ENCODE assay signal across 22 cellular contexts in the genomic region with DNA sequence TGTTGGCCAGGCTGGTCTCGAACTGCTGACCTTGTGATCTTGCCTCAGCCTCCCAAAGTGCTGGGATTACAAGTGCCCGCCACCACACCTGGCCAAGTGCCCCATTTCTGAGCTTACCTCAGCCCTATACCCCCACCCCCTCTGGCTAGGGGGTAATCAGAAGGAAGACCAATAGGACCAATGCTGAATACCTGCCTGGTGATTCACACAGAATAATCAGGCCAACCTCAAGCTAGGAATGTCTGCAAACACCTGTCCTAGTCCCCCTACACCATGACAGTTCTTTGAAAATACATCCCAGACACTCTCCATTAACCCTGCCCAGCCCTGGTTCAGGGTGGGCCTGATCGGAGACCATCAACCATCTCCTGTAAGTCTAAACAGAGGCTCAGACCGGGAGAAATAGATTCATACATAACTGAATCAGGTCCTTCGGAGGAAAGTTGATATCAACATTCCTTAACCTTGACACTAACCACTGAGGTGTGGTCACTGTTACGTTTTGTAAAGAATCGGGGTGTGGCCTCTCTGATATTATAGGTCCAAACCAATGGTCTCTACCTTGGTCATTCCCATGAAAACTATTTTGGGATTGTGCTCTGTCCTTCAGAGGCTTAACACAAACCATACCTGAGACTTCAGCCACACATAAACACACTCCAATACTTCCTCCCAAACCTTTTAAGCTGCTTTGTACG.
"Had no signal": no experiment of that assay in that cellular context is flagged by ENCODE, and none has a peak within 500 bp of the region (broad histone marks: within the 10 kb centered on the region; RNA-seq: fewer than 3 reads in every experiment).

No MANE protein-coding gene starts in this region.

- H3K27ac Mint-ChIP-seq: activated naive CD4-positive, alpha-beta T cell treated with anti-CD3 and anti-CD28 coated beads for 36 hours; activated naive CD8-positive, alpha-beta T cell treated with anti-CD3 and anti-CD28 coated beads for 36 hours; naive thymus-derived CD8-positive, alpha-beta T cell; T-helper 1 cell treated with Interleukin-12 subunit alpha and Interleukin-12 subunit beta and Interleukin-4 antibody, amounts not matched to agents 30 μg/mL and 1 μg/mL, for 36 hours had no signal

- DNase-seq: activated CD4-positive, alpha-beta T cell treated with anti-CD3 and anti-CD28 coated beads for 4 hours; activated CD4-positive, alpha-beta T cell treated with anti-CD3 and anti-CD28 coated beads, Interleukin-2, amount 50 U/mL, for 4 hours; activated CD8-positive, alpha-beta memory T cell treated with anti-CD3 and anti-CD28 coated beads for 24 hours; activated effector memory CD4-positive, alpha-beta T cell treated with Interleukin-2 at 50 U/mL for 16 hours; activated naive CD4-positive, alpha-beta T cell treated with anti-CD3 and anti-CD28 coated beads for 36 hours; activated naive CD8-positive, alpha-beta T cell treated with anti-CD3 and anti-CD28 coated beads for 36 hours; adrenal gland; brain microvascular endothelial cell; colonic mucosa; effector memory CD4-positive, alpha-beta T cell; left cardiac atrium; naive thymus-derived CD8-positive, alpha-beta T cell; stimulated activated CD4-positive, alpha-beta T cell treated with anti-CD3 and anti-CD28 coated beads, Interleukin-15, amount 100 ng/mL, for 24 hours; stimulated activated CD4-positive, alpha-beta T cell treated with anti-CD3 and anti-CD28 coated beads, Interleukin-2, amount 100 ng/mL, for 24 hours; stimulated activated naive CD4-positive, alpha-beta T cell treated with Interleukin-2 at 50 U/mL for 16 hours; T-helper 9 cell had no signal

- ATAC-seq: left cardiac atrium; naive thymus-derived CD8-positive, alpha-beta T cell; right cardiac atrium had no signal

- H3K9me3 ChIP-seq: adrenal gland, colonic mucosa, uterus had no signal

- H3K4me3 ChIP-seq: adrenal gland, ascending aorta, colonic mucosa, tibial nerve, uterus had no signal

- H3K27ac ChIP-seq: adrenal gland, ascending aorta, brain microvascular endothelial cell, colonic mucosa, VCaP had no signal

- H3K4me1 ChIP-seq: ascending aorta, colonic mucosa had no signal

- H3K36me3 ChIP-seq: adrenal gland, ascending aorta, brain microvascular endothelial cell, colonic mucosa, uterus had no signal

- H3K27me3 Mint-ChIP-seq: activated naive CD8-positive, alpha-beta T cell treated with anti-CD3 and anti-CD28 coated beads for 36 hours had no signal

- H3K4me3 Mint-ChIP-seq: activated naive CD4-positive, alpha-beta T cell treated with anti-CD3 and anti-CD28 coated beads for 36 hours; activated naive CD8-positive, alpha-beta T cell treated with anti-CD3 and anti-CD28 coated beads for 36 hours; naive thymus-derived CD8-positive, alpha-beta T cell; T-helper 1 cell treated with Interleukin-12 subunit alpha and Interleukin-12 subunit beta and Interleukin-4 antibody, amounts not matched to agents 30 μg/mL and 1 μg/mL, for 36 hours had no signal

- H3K27me3 ChIP-seq: adrenal gland, ascending aorta, brain microvascular endothelial cell, colonic mucosa, tibial nerve, uterus had no signal
